In the genomic region with DNA sequence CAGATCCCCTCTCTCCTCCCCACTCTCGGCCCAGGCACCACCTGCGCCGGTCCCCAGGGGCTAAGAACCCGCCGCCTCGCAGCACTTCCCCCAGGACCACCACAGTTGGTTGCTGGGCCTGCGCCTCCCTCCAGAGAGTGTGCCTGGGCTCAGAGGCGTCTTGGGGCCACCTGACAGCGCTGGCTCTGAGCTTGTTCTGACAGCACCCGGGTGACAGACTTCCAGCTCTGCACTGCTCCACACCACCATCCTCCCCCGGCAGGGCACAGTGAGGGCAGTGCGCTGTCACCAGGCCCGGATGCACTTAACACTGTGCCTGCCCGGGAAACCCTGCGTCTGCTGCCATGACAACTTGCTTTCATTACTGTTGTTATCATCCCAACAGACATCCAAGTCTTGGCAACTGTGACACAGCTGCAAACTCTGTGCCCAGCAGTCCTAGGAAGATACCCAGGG, we compare ENCODE assay signal across 9 cellular contexts. TPM values are rescaled to one million over a fixed set of nuclear protein-coding genes. Genes with fewer than 3 reads are reported as not detected.
DNase-seq lines count a peak whose midpoint lies in the region; ATAC-seq, FAIRE-seq and TF ChIP-seq lines count a peak whose summit lies in the region.
"Had no signal": no experiment of that assay in that cellular context is flagged by ENCODE, and none has a peak within 500 bp of the region (broad histone marks: within the 10 kb centered on the region; RNA-seq: fewer than 3 reads in every experiment).

No MANE protein-coding gene starts in this region.

- FAIRE-seq in A549 (lab: Jason Lieb, UNC) = no peak
- FAIRE-seq: TTC549 had no signal

- no peaks in the 10 kb centered on the region for H3K9me3 ChIP-seq in A549

- in situ Hi-C loops in ACHN (cut with HindIII; ENCODE audit: low pct_ligation_motif_present, low pct_unique_long_range_greater_than_20kb, low sequenced_read_pairs) = no loop called here

- H3K4me1 ChIP-seq in A549 = no peaks in the 10 kb centered on the region

- H3K4me2 ChIP-seq in A549 = no peak overlapping the region

- no peak for DNase-seq in A549 (ENCODE audit: low read depth in 1 of 2, low spot score in 1 of 2)
- peak; percentile 50 for DNase-seq in NCI-H510A treated with DMSO at 0.1 percent for 48 hours (lab: John Stamatoyannopoulos, UW)
- DNase-seq in activated gamma-delta T cell treated with Interleukin-2 at 50 U/mL for 16 hours = peak; percentile 53
- DNase-seq in hippocampal formation (lab: John Stamatoyannopoulos, UW) = peak; percentile 26 to 45
- DNase-seq in stimulated activated CD4-positive, alpha-beta T cell treated with anti-CD3 and anti-CD28 coated beads, TNF-alpha, amount 100 ng/mL, for 48 hours (ENCODE audit: low read depth in 3 of 3) = peak in 2 of 3 donors; percentile 45 to 56
- no peak for DNase-seq in ACHN
- no peak for DNase-seq in kidney glomerular epithelial cell (lab: John Stamatoyannopoulos, UW)

- TF ChIP-seq POLR2A in A549 (IDR thresholded peaks at IDR 0.05; ENCODE audit: low read length) = no peak

- CTCF ChIA-PET in A549 (lab: Yijun Ruan, JAX) = interaction anchor here (2.0 kb wide), 1 partner anchor 13 kb away, joined by 13 read pairs; no protein-coding TSS in a partner anchor

- ATAC-seq in A549 (peak; percentile 42 to 64; a peak in 3 of 6 replicates), GM21529 (IDR thresholded peaks at IDR 0.05; ENCODE audit: unreplicated experiment) (peak; percentile 49)

- H3K4me3 ChIP-seq in A549 = no peak overlapping the region

- WGBS in A549 (ENCODE audit: missing lambda C conversion rate) = 90% methylated on average over 11 of the region's 15 CpGs

- H3K27ac ChIP-seq in A549 = no peak overlapping the region

- POLR2A ChIA-PET in A549 (lab: Yijun Ruan, JAX) = no interaction called here

- no peak for TF ChIP-seq RAD21 in A549 (conservative IDR thresholded peaks at IDR 0.05 in 1 of 2, IDR thresholded peaks at IDR 0.05 in 1 of 2)

- TF ChIP-seq EP300 in A549 (IDR thresholded peaks at IDR 0.05) = no peak

- no peak for TF ChIP-seq CTCF in A549 (IDR thresholded peaks at IDR 0.05)

TF ChIP-seq in A549, 52 proteins besides CTCF, POLR2A, EP300 and RAD21:
- TF ChIP-seq RNF2 (IDR thresholded peaks at IDR 0.05; ENCODE audit: borderline replicate concordance, low read depth) (no peak), MAZ (IDR thresholded peaks at IDR 0.05; ENCODE audit: borderline replicate concordance, low read depth, low read length) (no peak)
- TF ChIP-seq, protein P1, sequence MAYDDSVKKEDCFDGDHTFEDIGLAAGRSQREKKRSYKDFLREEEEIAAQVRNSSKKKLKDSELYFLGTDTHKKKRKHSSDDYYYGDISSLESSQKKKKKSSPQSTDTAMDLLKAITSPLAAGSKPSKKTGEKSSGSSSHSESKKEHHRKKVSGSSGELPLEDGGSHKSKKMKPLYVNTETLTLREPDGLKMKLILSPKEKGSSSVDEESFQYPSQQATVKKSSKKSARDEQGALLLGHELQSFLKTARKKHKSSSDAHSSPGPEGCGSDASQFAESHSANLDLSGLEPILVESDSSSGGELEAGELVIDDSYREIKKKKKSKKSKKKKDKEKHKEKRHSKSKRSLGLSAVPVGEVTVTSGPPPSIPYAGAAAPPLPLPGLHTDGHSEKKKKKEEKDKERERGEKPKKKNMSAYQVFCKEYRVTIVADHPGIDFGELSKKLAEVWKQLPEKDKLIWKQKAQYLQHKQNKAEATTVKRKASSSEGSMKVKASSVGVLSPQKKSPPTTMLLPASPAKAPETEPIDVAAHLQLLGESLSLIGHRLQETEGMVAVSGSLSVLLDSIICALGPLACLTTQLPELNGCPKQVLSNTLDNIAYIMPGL (CRISPR knock-in tag; IDR thresholded peaks at IDR 0.05; ENCODE audit: borderline replicate concordance) = no peak

RNA-seq across cellular contexts. Expression of a gene that starts 6.6 kb away (rescaled TPM):
- polyA plus RNA-seq in A549 (2011; rRNA removed) (7.0 and 8.5 TPM in 2 replicates), A549 (2017; fragmentation: RNase III; extraction: RNeasy Plus Mini Kit Qiagen cat#74134 plus additional on column Dnase treatment) (23.9 to 29.6 TPM (median 25.7 TPM) in 3 replicates)
- polyA plus RNA-seq in A549 (2012; cell fraction: cytosol; rRNA removed) = 15.4 and 21.4 TPM in 2 replicates
- polyA plus RNA-seq in A549 (2012; cell fraction: nucleus; rRNA removed) = 59.0 and 64.6 TPM in 2 replicates
- polyA minus RNA-seq in A549 (2011; rRNA and poly(A)+ RNA removed) = 9.6 and 14.5 TPM in 2 replicates

RNA-seq across cellular contexts. Expression of a gene that starts 20.4 kb away (rescaled TPM):
- polyA plus RNA-seq in A549 (2011; rRNA removed) (11.9 and 13.1 TPM in 2 replicates), A549 (2017; fragmentation: RNase III; extraction: RNeasy Plus Mini Kit Qiagen cat#74134 plus additional on column Dnase treatment) (21.7 to 25.8 TPM (median 24.5 TPM) in 3 replicates)
- polyA plus RNA-seq in A549 (2012; cell fraction: cytosol; rRNA removed) = 30.5 and 35.5 TPM in 2 replicates
- polyA plus RNA-seq in A549 (2012; cell fraction: nucleus; rRNA removed) = 95.3 and 135 TPM in 2 replicates
- 19.4 and 24.6 TPM in 2 replicates for polyA minus RNA-seq in A549 (2011; rRNA and poly(A)+ RNA removed)

RNA-seq across cellular contexts. Expression of a gene that starts 45.8 kb away (rescaled TPM):
- polyA plus RNA-seq in A549 (2011; rRNA removed) = 16.1 and 19.3 TPM in 2 replicates
- polyA plus RNA-seq in A549 (2012; cell fraction: cytosol; rRNA removed) = 30.1 and 33.4 TPM in 2 replicates
- 46.1 and 49.1 TPM in 2 replicates for polyA plus RNA-seq in A549 (2012; cell fraction: nucleus; rRNA removed)
- 31.3 to 33.9 TPM (median 33.6 TPM) in 3 replicates for polyA plus RNA-seq in A549 (2017; fragmentation: RNase III; extraction: RNeasy Plus Mini Kit Qiagen cat#74134 plus additional on column Dnase treatment)
- 21.5 and 21.8 TPM in 2 replicates for polyA minus RNA-seq in A549 (2011; rRNA and poly(A)+ RNA removed)

Comparison
In these comparisons a context has a peak if more than half of its experiments do, and no peak if none do; other contexts are left out.
1. DNase-seq: peak in NCI-H510A treated with DMSO at 0.1 percent for 48 hours (single experiment), activated gamma-delta T cell treated with Interleukin-2 at 50 U/mL for 16 hours (single experiment), hippocampal formation (2 of 2) and stimulated activated CD4-positive, alpha-beta T cell treated with anti-CD3 and anti-CD28 coated beads, TNF-alpha, amount 100 ng/mL, for 48 hours (2 of 3); none in A549 (0 of 2), ACHN (single experiment) and kidney glomerular epithelial cell (single experiment).